8 cellular contexts compared by ENCODE assay signal in genomic region chr3:14633819-14634424, GRCh38.
DNase-seq lines count a peak whose midpoint lies in the region; ATAC-seq and TF ChIP-seq lines count a peak whose summit lies in the region.

No MANE protein-coding gene starts in this region.

- H3K36me3 Mint-ChIP-seq in memory B cell: no peaks in the 10 kb centered on the region
- no peaks in the 10 kb centered on the region for H3K36me3 Mint-ChIP-seq in stimulated activated naive B cell treated with anti-CD40 and anti-IgM and Interleukin-4, amounts not matched to agents 10 μg/mL and 1 μg/mL and 100 μg/mL, for 72 hours

- ATAC-seq in memory B cell (ENCODE audit: low read depth) (peak; percentile 73), HG02884 (IDR thresholded peaks at IDR 0.05; ENCODE audit: unreplicated experiment) (no peak)
- peak; percentile 78 to 83 for ATAC-seq in stimulated activated naive B cell treated with anti-CD40 and anti-IgM and Interleukin-4, amounts not matched to agents 10 μg/mL and 1 μg/mL and 100 μg/mL, for 72 hours (replicated peaks)

- H3K4me1 Mint-ChIP-seq in memory B cell: peaks cover 2% of the 10 kb centered on the region
- H3K4me1 Mint-ChIP-seq in stimulated activated naive B cell treated with anti-CD40 and anti-IgM and Interleukin-4, amounts not matched to agents 10 μg/mL and 1 μg/mL and 100 μg/mL, for 72 hours: no peaks in the 10 kb centered on the region

- H3K9me3 Mint-ChIP-seq in memory B cell: no peaks in the 10 kb centered on the region
- H3K9me3 Mint-ChIP-seq in stimulated activated naive B cell treated with anti-CD40 and anti-IgM and Interleukin-4, amounts not matched to agents 10 μg/mL and 1 μg/mL and 100 μg/mL, for 72 hours: no peaks in the 10 kb centered on the region

- DNase-seq in DMS 273 (lab: John Stamatoyannopoulos, UW; ENCODE audit: unreplicated experiment) (peak; percentile 67), DMS 273 treated with DMSO at 0.1 percent for 48 hours (lab: John Stamatoyannopoulos, UW) (no peak), LNCaP clone FGC (ENCODE audit: low read depth) (peak; percentile 27), choroid plexus epithelial cell (ENCODE audit: low read depth) (peak; percentile 88), memory B cell (ENCODE audit: low spot score in 2 of 2) (peak; percentile 24 to 38)
- peak; percentile 28 for DNase-seq in activated CD4-positive, CD25-positive, alpha-beta regulatory T cell treated with anti-CD3 and anti-CD28 coated beads, Interleukin-2, amount 50 U/mL, for 16 hours (ENCODE audit: low read depth, low spot score)
- peak; percentile 18 for DNase-seq in stimulated activated naive B cell treated with anti-CD40 and anti-IgM and Interleukin-4, amounts not matched to agents 10 μg/mL and 1 μg/mL and 100 μg/mL, for 72 hours

- H3K4me3 ChIP-seq in LNCaP clone FGC (ENCODE audit: low read depth, low read length): no peak overlapping the region
- no peak overlapping the region for H3K4me3 ChIP-seq in choroid plexus epithelial cell (ENCODE audit: low read depth, low read length)

- peak; percentile 78 for TF ChIP-seq CTCF in LNCaP clone FGC (IDR thresholded peaks at IDR 0.05; ENCODE audit: control insufficient read depth, extremely low read depth, insufficient read depth)
- peak; percentile 94 for TF ChIP-seq CTCF in choroid plexus epithelial cell (conservative IDR thresholded peaks at IDR 0.05; ENCODE audit: low read depth, low read length)

- no peak overlapping the region for H3K27ac Mint-ChIP-seq in memory B cell
- no peak overlapping the region for H3K27ac Mint-ChIP-seq in stimulated activated naive B cell treated with anti-CD40 and anti-IgM and Interleukin-4, amounts not matched to agents 10 μg/mL and 1 μg/mL and 100 μg/mL, for 72 hours

- H3K27me3 Mint-ChIP-seq in memory B cell: peaks cover 15% of the 10 kb centered on the region
- peaks cover 46 to 70% of the 10 kb centered on the region in 2 donors for H3K27me3 Mint-ChIP-seq in stimulated activated naive B cell treated with anti-CD40 and anti-IgM and Interleukin-4, amounts not matched to agents 10 μg/mL and 1 μg/mL and 100 μg/mL, for 72 hours

- no peak overlapping the region for H3K4me3 Mint-ChIP-seq in memory B cell
- H3K4me3 Mint-ChIP-seq in stimulated activated naive B cell treated with anti-CD40 and anti-IgM and Interleukin-4, amounts not matched to agents 10 μg/mL and 1 μg/mL and 100 μg/mL, for 72 hours: no peak overlapping the region
